ENCODE assay signal across 14 cellular contexts in genomic region chr21:36690637-36691538, GRCh38. TPM values are rescaled to one million over a fixed set of nuclear protein-coding genes. Genes with fewer than 3 reads are reported as not detected.
"Had no signal": no experiment of that assay in that cellular context is flagged by ENCODE, and none has a peak within 500 bp of the region (broad histone marks: within the 10 kb centered on the region; RNA-seq: fewer than 3 reads in every experiment).

No MANE protein-coding gene starts in this region.

- H3K36me3 ChIP-seq: pancreas, tibial artery, vagina had no signal

- H3K4me3 ChIP-seq: pancreas, tibial artery, vagina had no signal

- H3K4me1 ChIP-seq: pancreas, vagina had no signal

- H3K9me3 ChIP-seq: pancreas, vagina had no signal

- H3K27ac ChIP-seq: pancreas, tibial artery, vagina had no signal

- ATAC-seq: activated CD8-positive, alpha-beta T cell treated with anti-CD3 and anti-CD28 coated beads, Interleukin-2, amount 10 ng/mL, durations not matched to agents 7 days and 5 days; effector memory CD8-positive, alpha-beta T cell; left ventricle myocardium superior; stimulated activated effector memory CD8-positive, alpha-beta T cell treated with anti-CD3 and anti-CD28 coated beads, Interleukin-12 subunit alpha, Interleukin-12 subunit beta, amount 100 ng/mL, for 72 hours had no signal

- DNase-seq: activated CD4-positive, alpha-beta T cell treated with anti-CD3 and anti-CD28 coated beads for 4 hours; activated CD8-positive, alpha-beta memory T cell treated with anti-CD3 and anti-CD28 coated beads, Interleukin-2, amount 50 U/mL, for 48 hours; activated CD8-positive, alpha-beta T cell treated with anti-CD3 and anti-CD28 coated beads, Interleukin-2, amount 10 ng/mL, durations not matched to agents 7 days and 5 days; activated naive CD4-positive, alpha-beta T cell treated with anti-CD3 and anti-CD28 coated beads for 36 hours; effector memory CD8-positive, alpha-beta T cell; glutamatergic neuron; left ventricle myocardium superior; pancreas; small intestine; tibial artery had no signal

RNA-seq across cellular contexts. Expression of gene SIM2, which starts 8.0 kb away (rescaled TPM):
- total RNA-seq: activated CD8-positive, alpha-beta T cell treated with anti-CD3 and anti-CD28 coated beads, Interleukin-2, amount 10 ng/mL, durations not matched to agents 7 days and 5 days; fibroblast of villous mesenchyme; left ventricle myocardium superior; vagina had no signal
- polyA plus RNA-seq: neural cell had no signal
